8 cellular contexts compared by ENCODE assay signal in genomic region chr2:177147093-177147694, GRCh38.
DNase-seq lines count a peak whose midpoint lies in the region; ATAC-seq lines count a peak whose summit lies in the region.

No MANE protein-coding gene starts in this region.

- ATAC-seq in GM19328 (IDR thresholded peaks at IDR 0.05; ENCODE audit: unreplicated experiment) (peak; percentile 50), GM19023 (IDR thresholded peaks at IDR 0.05; ENCODE audit: unreplicated experiment) (no peak)

- peak; percentile 74 for DNase-seq in DMS153 treated with DMSO at 0.1 percent for 48 hours (lab: John Stamatoyannopoulos, UW; ENCODE audit: unreplicated experiment)
- DNase-seq in Kasumi-1 (lab: John Stamatoyannopoulos, UW) = peak; percentile 93 to 97
- DNase-seq in OCI-M2 (lab: John Stamatoyannopoulos, UW; ENCODE audit: unreplicated experiment) = peak; percentile 56
- peak; percentile 74 to 82 for DNase-seq in dermis microvascular lymphatic vessel endothelial cell (ENCODE audit: low read depth in 2 of 2)
- peak; percentile 66 for DNase-seq in myocyte (ENCODE audit: low read depth)
- DNase-seq in 8988T = no peak
